In the genomic region with DNA sequence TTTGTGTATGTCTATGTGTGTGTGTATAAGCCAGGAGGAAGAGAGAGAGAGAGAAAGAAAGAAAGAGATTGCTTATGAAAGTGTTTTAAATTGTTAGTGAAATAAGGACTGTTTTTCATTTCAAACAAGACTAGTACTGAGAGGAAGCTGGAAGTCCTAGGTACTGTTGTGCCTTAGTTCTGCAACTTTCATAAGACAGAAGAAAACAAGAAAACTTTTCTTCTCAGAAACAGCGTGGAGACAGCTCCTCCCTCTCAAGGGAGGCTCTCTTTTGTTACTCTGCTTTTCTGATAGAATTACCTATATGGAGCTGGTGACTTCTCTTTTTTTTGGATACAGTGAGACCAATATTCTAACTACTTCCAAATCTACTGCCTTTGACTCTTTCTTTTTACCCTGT, we compare ENCODE assay signal across 11 cellular contexts.
A peak's percentile ranks its signal among the peaks of the same experiment; 100 is the strongest.
DNase-seq lines count a peak whose midpoint lies in the region; ATAC-seq and TF ChIP-seq lines count a peak whose summit lies in the region.
"Had no signal": no experiment of that assay in that cellular context is flagged by ENCODE, and none has a peak within 500 bp of the region (broad histone marks: within the 10 kb centered on the region; RNA-seq: fewer than 3 reads in every experiment).

No MANE protein-coding gene starts in this region.

- H3K4me1 ChIP-seq in OCI-LY3 (ENCODE audit: low read length): peaks cover 62% of the 10 kb centered on the region

- H3K4me3 ChIP-seq in OCI-LY3 (ENCODE audit: low read length): peak overlapping the region; percentile 46
- H3K4me3 ChIP-seq: GM23338 had no signal

- H3K9ac ChIP-seq in OCI-LY3 (ENCODE audit: low read length): peak overlapping the region; percentile 58

- H2AFZ ChIP-seq in OCI-LY3 (ENCODE audit: low read depth, low read length): peak overlapping the region; percentile 34
- H2AFZ ChIP-seq: GM23338 had no signal

- H3K79me2 ChIP-seq in OCI-LY3 (ENCODE audit: low read length): no peaks in the 10 kb centered on the region

- H4K20me1 ChIP-seq in OCI-LY3 (ENCODE audit: insufficient read depth, low read length): no peaks in the 10 kb centered on the region

- H3K27ac ChIP-seq in OCI-LY3 (ENCODE audit: low read length): peak overlapping the region; percentile 77

- H3K9me3 ChIP-seq in OCI-LY3 (ENCODE audit: insufficient read depth, low read length): no peaks in the 10 kb centered on the region

- peak overlapping the region; percentile 69 for H3K4me2 ChIP-seq in OCI-LY3 (ENCODE audit: low read length)
- H3K4me2 ChIP-seq: GM23338 had no signal

- H3K27me3 ChIP-seq in OCI-LY3 (ENCODE audit: low read depth, low read length): no peaks in the 10 kb centered on the region

- no peak for TF ChIP-seq CTCF in OCI-LY3 (IDR thresholded peaks at IDR 0.05; ENCODE audit: low read depth, low read length)

- ATAC-seq in GM18858 (IDR thresholded peaks at IDR 0.05; ENCODE audit: unreplicated experiment): peak; percentile 50
- ATAC-seq in GM21515 (IDR thresholded peaks at IDR 0.05; ENCODE audit: unreplicated experiment): peak; percentile 76
- peak; percentile 59 for ATAC-seq in HG03060 (IDR thresholded peaks at IDR 0.05; ENCODE audit: low read depth, unreplicated experiment)
- ATAC-seq: GM23338 had no signal

- no peaks in the 10 kb centered on the region for H3K36me3 ChIP-seq in OCI-LY3 (replicated peaks; ENCODE audit: low read depth, low read length)

- DNase-seq in hepatic stellate cell (ENCODE audit: low spot score): no peak
- no peak for DNase-seq in SKM-1 treated with dmso at 0.1 percent for 144 hours (lab: John Stamatoyannopoulos, UW; ENCODE audit: unreplicated experiment)
- no peak for DNase-seq in stimulated activated CD4-positive, alpha-beta T cell treated with anti-CD3 and anti-CD28 coated beads, Interleukin-4, amount 100 ng/mL, for 4 hours
- no peak for DNase-seq in CD1c-positive myeloid dendritic cell (ENCODE audit: extremely low spot score)
- DNase-seq: activated CD4-positive, alpha-beta T cell treated with anti-CD3 and anti-CD28 coated beads, Interleukin-2, amount 50 U/mL, for 4 hours; NCI-H1436 treated with DMSO at 0.1 percent for 48 hours had no signal
